ENCODE assay signal across 31 cellular contexts in the genomic region with DNA sequence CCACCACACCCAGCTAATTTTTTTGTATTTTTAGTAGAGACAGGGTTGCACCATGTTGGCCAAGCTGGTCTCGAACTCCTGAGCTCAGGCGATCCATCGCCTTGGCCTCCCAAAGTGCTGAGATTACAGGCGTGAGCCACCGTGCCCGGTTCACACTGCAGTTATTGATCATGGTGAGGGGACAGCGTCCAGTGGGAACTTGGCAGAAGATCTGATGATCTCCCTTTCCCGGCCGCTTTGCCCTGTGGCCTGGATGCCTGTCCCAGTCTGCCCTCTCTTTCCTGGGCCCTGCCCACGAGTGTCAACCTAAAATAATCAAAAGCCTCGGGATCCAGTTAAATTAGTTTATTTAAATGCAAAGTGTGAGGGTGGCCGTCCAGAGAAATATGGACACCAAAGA. TPM values are rescaled to one million over a fixed set of nuclear protein-coding genes. Genes with fewer than 3 reads are reported as not detected.
"Had no signal": no experiment of that assay in that cellular context is flagged by ENCODE, and none has a peak within 500 bp of the region (broad histone marks: within the 10 kb centered on the region; RNA-seq: fewer than 3 reads in every experiment).

No MANE protein-coding gene starts in this region.

- H3K27me3 ChIP-seq: ovary, thyroid gland, tibial nerve, uterus had no signal

- H3K36me3 Mint-ChIP-seq: naive B cell; naive thymus-derived CD8-positive, alpha-beta T cell; natural killer cell treated with Interleukin-12 subunit alpha and Interleukin-12 subunit beta and Interleukin-15 and Interleukin-18, amount 100 ng/mL, for 72 hours; stimulated activated memory B cell treated with anti-CD40 and anti-IgM and Interleukin-4, amounts not matched to agents 10 μg/mL and 1 μg/mL and 100 μg/mL, for 72 hours; type B pancreatic cell had no signal

- H3K79me2 ChIP-seq: parathyroid adenoma had no signal

- H3K4me2 ChIP-seq: smooth muscle cell had no signal

- H3K9me3 ChIP-seq: ovary, psoas muscle, spleen, stomach, thoracic aorta, thyroid gland, tibial nerve, upper lobe of right lung, uterus had no signal

- DNase-seq: naive B cell; naive thymus-derived CD8-positive, alpha-beta T cell; nephron progenitor cell; occipital lobe; ovary; psoas muscle; spleen; stimulated activated CD4-positive, alpha-beta T cell treated with anti-CD3 and anti-CD28 coated beads, Interleukin-12 subunit alpha, Interleukin-12 subunit beta, amount 100 ng/mL, for 4 hours; stimulated activated CD4-positive, alpha-beta T cell treated with anti-CD3 and anti-CD28 coated beads, Interleukin-1b, Interleukin-23, amount 100 ng/mL, for 48 hours; stimulated activated CD4-positive, alpha-beta T cell treated with anti-CD3 and anti-CD28 coated beads, Interleukin-4, amount 100 ng/mL, for 1 hour; stimulated activated CD4-positive, alpha-beta T cell treated with anti-CD3 and anti-CD28 coated beads, Interleukin-4, amount 100 ng/mL, for 4 hours; stimulated activated CD8-positive, alpha-beta memory T cell treated with anti-CD3 and anti-CD28 coated beads, Interleukin-4, amount 100 ng/mL, for 48 hours; stimulated activated naive CD4-positive, alpha-beta T cell treated with Interleukin-2 at 50 U/mL for 16 hours; stomach; thyroid gland; upper lobe of right lung; uterus had no signal

- H3K36me3 ChIP-seq: ovary, spleen, stomach, thoracic aorta, thyroid gland, tibial nerve, upper lobe of right lung, uterus had no signal

- H3K27ac ChIP-seq: ovary, parathyroid adenoma, psoas muscle, skin epidermis, spleen, stomach, thoracic aorta, thyroid gland, tibial nerve, upper lobe of right lung, uterus had no signal

- H2AFZ ChIP-seq: parathyroid adenoma had no signal

- H3K4me1 ChIP-seq: parathyroid adenoma, psoas muscle, stomach, thyroid gland, upper lobe of right lung, uterus had no signal

- H3K9ac ChIP-seq: parathyroid adenoma had no signal

- H3K9me3 Mint-ChIP-seq: naive B cell; naive thymus-derived CD8-positive, alpha-beta T cell; natural killer cell treated with Interleukin-12 subunit alpha and Interleukin-12 subunit beta and Interleukin-15 and Interleukin-18, amount 100 ng/mL, for 72 hours; nephron progenitor cell; neural crest cell; stimulated activated memory B cell treated with anti-CD40 and anti-IgM and Interleukin-4, amounts not matched to agents 10 μg/mL and 1 μg/mL and 100 μg/mL, for 72 hours; stimulated activated naive CD8-positive, alpha-beta T cell treated with anti-CD3 and anti-CD28 coated beads, Interleukin-15, Interleukin-2, amounts not matched to agents 100 ng/mL and 50 ng/mL, for 24 hours; type B pancreatic cell had no signal

- H3K4me3 ChIP-seq: ovary, psoas muscle, skin epidermis, smooth muscle cell, spleen, stomach, thoracic aorta, thyroid gland, tibial nerve, upper lobe of right lung, uterus had no signal

- H3K4me3 Mint-ChIP-seq: naive B cell; naive thymus-derived CD8-positive, alpha-beta T cell; natural killer cell treated with Interleukin-12 subunit alpha and Interleukin-12 subunit beta and Interleukin-15 and Interleukin-18, amount 100 ng/mL, for 72 hours; nephron progenitor cell; neural crest cell; stimulated activated memory B cell treated with anti-CD40 and anti-IgM and Interleukin-4, amounts not matched to agents 10 μg/mL and 1 μg/mL and 100 μg/mL, for 72 hours; stimulated activated naive CD8-positive, alpha-beta T cell treated with anti-CD3 and anti-CD28 coated beads, Interleukin-15, Interleukin-2, amounts not matched to agents 100 ng/mL and 50 ng/mL, for 24 hours; type B pancreatic cell had no signal

- H3K27ac Mint-ChIP-seq: naive thymus-derived CD8-positive, alpha-beta T cell; natural killer cell treated with Interleukin-12 subunit alpha and Interleukin-12 subunit beta and Interleukin-15 and Interleukin-18, amount 100 ng/mL, for 72 hours; nephron progenitor cell; progenitor cell of endocrine pancreas; stimulated activated memory B cell treated with anti-CD40 and anti-IgM and Interleukin-4, amounts not matched to agents 10 μg/mL and 1 μg/mL and 100 μg/mL, for 72 hours; stimulated activated naive CD8-positive, alpha-beta T cell treated with anti-CD3 and anti-CD28 coated beads, Interleukin-15, Interleukin-2, amounts not matched to agents 100 ng/mL and 50 ng/mL, for 24 hours; type B pancreatic cell had no signal

- ATAC-seq: naive thymus-derived CD8-positive, alpha-beta T cell; natural killer cell treated with Interleukin-12 subunit alpha and Interleukin-12 subunit beta and Interleukin-15 and Interleukin-18, amount 100 ng/mL, for 72 hours; psoas muscle; right cardiac atrium; sciatic nerve; stimulated activated memory B cell treated with anti-CD40 and anti-IgM and Interleukin-4, amounts not matched to agents 10 μg/mL and 1 μg/mL and 100 μg/mL, for 72 hours; upper lobe of right lung had no signal

RNA-seq across cellular contexts. Expression of a gene that starts 42.2 kb away (rescaled TPM):
- total RNA-seq: osteoblast, smooth muscle cell had no signal
